ENCODE assay signal across 1 cellular context in genomic region chr18:57088883-57089282, GRCh38.
TF ChIP-seq lines count a peak whose summit lies in the region.

No MANE protein-coding gene starts in this region.

TF ChIP-seq in GM12878, 131 proteins besides CTCF, POLR2A, EP300 and RAD21 (continued from another document):
- TF ChIP-seq IRF5 (IDR thresholded peaks at IDR 0.05; ENCODE audit: borderline replicate concordance): no peak
- no peak for TF ChIP-seq BCLAF1 (IDR thresholded peaks at IDR 0.05)
- peak; percentile 24 for TF ChIP-seq MEF2B (IDR thresholded peaks at IDR 0.05; ENCODE audit: partially characterized antibody, poor library complexity, severe bottlenecking)
